21 cellular contexts compared by ENCODE assay signal in genomic region chr10:130422366-130423324, GRCh38.
"Had no signal": no experiment of that assay in that cellular context is flagged by ENCODE, and none has a peak within 500 bp of the region (broad histone marks: within the 10 kb centered on the region; RNA-seq: fewer than 3 reads in every experiment).

No MANE protein-coding gene starts in this region.

- H3K4me1 ChIP-seq: left lung, prostate gland, suprapubic skin, tibial artery, upper lobe of right lung had no signal

- DNase-seq: activated CD4-positive, alpha-beta memory T cell treated with anti-CD3 and anti-CD28 coated beads, Interleukin-2, amount 10 ng/mL, durations not matched to agents 7 days and 5 days; activated CD4-positive, alpha-beta T cell treated with anti-CD3 and anti-CD28 coated beads for 1 hour; activated CD4-positive, alpha-beta T cell treated with anti-CD3 and anti-CD28 coated beads, Interleukin-2, amount 10 ng/mL, durations not matched to agents 7 days and 5 days; activated CD8-positive, alpha-beta memory T cell treated with anti-CD3 and anti-CD28 coated beads, Interleukin-2, amount 50 U/mL, for 48 hours; activated naive CD8-positive, alpha-beta T cell treated with anti-CD3 and anti-CD28 coated beads, Interleukin-2, amount 50 U/mL, for 24 hours; activated T-cell treated with anti-CD3 and anti-CD28 coated beads, Interleukin-2, amount 50 U/mL, for 24 hours; amygdala; caudate nucleus; left lung; ovary; stimulated activated CD4-positive, alpha-beta T cell treated with anti-CD3 and anti-CD28 coated beads, Interleukin-1b, Interleukin-23, amount 100 ng/mL, for 48 hours; stimulated activated naive B cell treated with anti-CD40 and anti-IgM and Interleukin-4, amounts not matched to agents 10 μg/mL and 1 μg/mL and 100 μg/mL, for 72 hours; T1000; tibial artery; upper lobe of right lung had no signal

- H3K27ac ChIP-seq: left lung, neutrophil, ovary, prostate gland, suprapubic skin, tibial artery, upper lobe of right lung had no signal

- ATAC-seq: activated naive CD8-positive, alpha-beta T cell treated with anti-CD3 and anti-CD28 coated beads, Interleukin-2, amount 50 U/mL, for 24 hours; activated T-helper 17 cell treated with anti-CD3 and anti-CD28 coated beads, Interleukin-2, amount 50 U/mL, for 72 hours; left lung; stimulated activated naive B cell treated with anti-CD40 and anti-IgM and Interleukin-4, amounts not matched to agents 10 μg/mL and 1 μg/mL and 100 μg/mL, for 72 hours; upper lobe of right lung; WTC11 had no signal

- H3K27me3 ChIP-seq: left lung, neutrophil, ovary, suprapubic skin, tibial artery, upper lobe of right lung had no signal

- H3K4me3 ChIP-seq: left lung, ovary, prostate gland, smooth muscle cell, suprapubic skin, tibial artery, upper lobe of right lung had no signal

- H3K4me2 ChIP-seq: smooth muscle cell had no signal

- H3K9me3 ChIP-seq: left lung, neutrophil, ovary, prostate gland, suprapubic skin, tibial artery, upper lobe of right lung had no signal

- H3K36me3 ChIP-seq: left lung, neutrophil, ovary, prostate gland, suprapubic skin, tibial artery, upper lobe of right lung had no signal
